In genomic region chr9:37295796-37296195, GRCh38 we compare ENCODE assay signal across 1 cellular context.
TF ChIP-seq lines count a peak whose summit lies in the region.

No MANE protein-coding gene starts in this region.

TF ChIP-seq in K562, 482 proteins besides CTCF, POLR2A, EP300 and RAD21 (continued from another document):
- TF ChIP-seq FOXA3 (CRISPR knock-in tag; conservative IDR thresholded peaks at IDR 0.05 in 1 of 2, IDR thresholded peaks at IDR 0.05 in 1 of 2) (peak in 1 of 2 experiments; percentile 60; a peak in 2 of 4 replicates), PRDM10 (IDR thresholded peaks at IDR 0.05; ENCODE audit: partially characterized antibody) (peak; percentile 88), ZNF592 (IDR thresholded peaks at IDR 0.05) (peak; percentile 49; the same call in 1 of the 2 replicates), BRCA1 (IDR thresholded peaks at IDR 0.05) (no peak), BRCA1 (CRISPR knock-in tag; IDR thresholded peaks at IDR 0.05) (no peak), CAMTA2 (CRISPR knock-in tag; conservative IDR thresholded peaks at IDR 0.05) (no peak), FOXK2 (conservative IDR thresholded peaks at IDR 0.05 in 1 of 2, IDR thresholded peaks at IDR 0.05 in 1 of 2; ENCODE audit: low read depth in 2 of 2) (peak in 1 of 2 experiments; percentile 20; a peak in 1 of 4 replicates), CBX3 (IDR thresholded peaks at IDR 0.05; ENCODE audit: borderline replicate concordance in 1 of 2, low read length in 2 of 2) (peak in 1 of 2 experiments; percentile 42; a peak in 1 of 3 replicates), MAFF (IDR thresholded peaks at IDR 0.05; ENCODE audit: low read length) (0 out of 2 replicates have a peak, but pooled peaks have one; percentile 20), PPARD (CRISPR knock-in tag; IDR thresholded peaks at IDR 0.05) (no peak), ATF7 (IDR thresholded peaks at IDR 0.05) (peak; percentile 16; the same call in 1 of the 2 replicates), CHAMP1 (IDR thresholded peaks at IDR 0.05) (peak; percentile 52; the same call in 1 of the 2 replicates), C11orf30 (IDR thresholded peaks at IDR 0.05; ENCODE audit: low read depth) (peak; percentile 81), MAFG (tag; conservative IDR thresholded peaks at IDR 0.05) (peak; percentile 63), CC2D1A (IDR thresholded peaks at IDR 0.05) (peak; percentile 35; the same call in 1 of the 2 replicates)
- TF ChIP-seq, protein P1, sequence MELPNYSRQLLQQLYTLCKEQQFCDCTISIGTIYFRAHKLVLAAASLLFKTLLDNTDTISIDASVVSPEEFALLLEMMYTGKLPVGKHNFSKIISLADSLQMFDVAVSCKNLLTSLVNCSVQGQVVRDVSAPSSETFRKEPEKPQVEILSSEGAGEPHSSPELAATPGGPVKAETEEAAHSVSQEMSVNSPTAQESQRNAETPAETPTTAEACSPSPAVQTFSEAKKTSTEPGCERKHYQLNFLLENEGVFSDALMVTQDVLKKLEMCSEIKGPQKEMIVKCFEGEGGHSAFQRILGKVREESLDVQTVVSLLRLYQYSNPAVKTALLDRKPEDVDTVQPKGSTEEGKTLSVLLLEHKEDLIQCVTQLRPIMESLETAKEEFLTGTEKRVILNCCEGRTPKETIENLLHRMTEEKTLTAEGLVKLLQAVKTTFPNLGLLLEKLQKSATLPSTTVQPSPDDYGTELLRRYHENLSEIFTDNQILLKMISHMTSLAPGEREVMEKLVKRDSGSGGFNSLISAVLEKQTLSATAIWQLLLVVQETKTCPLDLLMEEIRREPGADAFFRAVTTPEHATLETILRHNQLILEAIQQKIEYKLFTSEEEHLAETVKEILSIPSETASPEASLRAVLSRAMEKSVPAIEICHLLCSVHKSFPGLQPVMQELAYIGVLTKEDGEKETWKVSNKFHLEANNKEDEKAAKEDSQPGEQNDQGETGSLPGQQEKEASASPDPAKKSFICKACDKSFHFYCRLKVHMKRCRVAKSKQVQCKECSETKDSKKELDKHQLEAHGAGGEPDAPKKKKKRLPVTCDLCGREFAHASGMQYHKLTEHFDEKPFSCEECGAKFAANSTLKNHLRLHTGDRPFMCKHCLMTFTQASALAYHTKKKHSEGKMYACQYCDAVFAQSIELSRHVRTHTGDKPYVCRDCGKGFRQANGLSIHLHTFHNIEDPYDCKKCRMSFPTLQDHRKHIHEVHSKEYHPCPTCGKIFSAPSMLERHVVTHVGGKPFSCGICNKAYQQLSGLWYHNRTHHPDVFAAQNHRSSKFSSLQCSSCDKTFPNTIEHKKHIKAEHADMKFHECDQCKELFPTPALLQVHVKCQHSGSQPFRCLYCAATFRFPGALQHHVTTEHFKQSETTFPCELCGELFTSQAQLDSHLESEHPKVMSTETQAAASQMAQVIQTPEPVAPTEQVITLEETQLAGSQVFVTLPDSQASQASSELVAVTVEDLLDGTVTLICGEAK (IDR thresholded peaks at IDR 0.05): peak; percentile 70
- TF ChIP-seq, protein P1 (CRISPR knock-in tag; IDR thresholded peaks at IDR 0.05): no peak
- TF ChIP-seq, protein P2, sequence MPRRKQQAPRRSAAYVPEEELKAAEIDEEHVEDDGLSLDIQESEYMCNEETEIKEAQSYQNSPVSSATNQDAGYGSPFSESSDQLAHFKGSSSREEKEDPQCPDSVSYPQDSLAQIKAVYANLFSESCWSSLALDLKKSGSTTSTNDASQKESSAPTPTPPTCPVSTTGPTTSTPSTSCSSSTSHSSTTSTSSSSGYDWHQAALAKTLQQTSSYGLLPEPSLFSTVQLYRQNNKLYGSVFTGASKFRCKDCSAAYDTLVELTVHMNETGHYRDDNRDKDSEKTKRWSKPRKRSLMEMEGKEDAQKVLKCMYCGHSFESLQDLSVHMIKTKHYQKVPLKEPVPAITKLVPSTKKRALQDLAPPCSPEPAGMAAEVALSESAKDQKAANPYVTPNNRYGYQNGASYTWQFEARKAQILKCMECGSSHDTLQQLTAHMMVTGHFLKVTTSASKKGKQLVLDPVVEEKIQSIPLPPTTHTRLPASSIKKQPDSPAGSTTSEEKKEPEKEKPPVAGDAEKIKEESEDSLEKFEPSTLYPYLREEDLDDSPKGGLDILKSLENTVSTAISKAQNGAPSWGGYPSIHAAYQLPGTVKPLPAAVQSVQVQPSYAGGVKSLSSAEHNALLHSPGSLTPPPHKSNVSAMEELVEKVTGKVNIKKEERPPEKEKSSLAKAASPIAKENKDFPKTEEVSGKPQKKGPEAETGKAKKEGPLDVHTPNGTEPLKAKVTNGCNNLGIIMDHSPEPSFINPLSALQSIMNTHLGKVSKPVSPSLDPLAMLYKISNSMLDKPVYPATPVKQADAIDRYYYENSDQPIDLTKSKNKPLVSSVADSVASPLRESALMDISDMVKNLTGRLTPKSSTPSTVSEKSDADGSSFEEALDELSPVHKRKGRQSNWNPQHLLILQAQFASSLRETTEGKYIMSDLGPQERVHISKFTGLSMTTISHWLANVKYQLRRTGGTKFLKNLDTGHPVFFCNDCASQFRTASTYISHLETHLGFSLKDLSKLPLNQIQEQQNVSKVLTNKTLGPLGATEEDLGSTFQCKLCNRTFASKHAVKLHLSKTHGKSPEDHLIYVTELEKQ (CRISPR knock-in tag; IDR thresholded peaks at IDR 0.05): no peak
